ENCODE assay signal across 1 cellular context in the genomic region with DNA sequence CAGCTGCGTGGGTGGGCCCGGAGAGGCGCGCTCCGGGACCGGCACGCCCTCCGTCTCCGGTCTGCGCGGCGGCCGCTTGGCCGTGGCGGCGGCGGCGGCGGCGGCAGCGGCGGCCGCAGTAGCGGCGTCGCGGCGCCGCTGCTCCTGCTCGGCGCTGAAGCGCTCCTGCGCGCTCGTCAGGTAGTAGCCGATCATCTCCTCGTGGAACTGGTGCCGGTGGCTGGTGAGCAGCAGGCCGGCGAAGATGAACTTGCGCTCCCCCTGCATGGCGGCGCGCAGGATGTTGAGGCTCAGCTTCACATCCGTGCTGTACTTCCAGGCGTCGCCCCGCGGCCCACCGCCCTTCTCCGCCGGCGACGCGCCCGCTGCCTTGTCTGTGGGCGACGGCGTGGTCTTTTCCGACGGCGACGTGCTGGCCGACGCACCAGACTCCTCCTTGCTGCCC.
TF ChIP-seq lines count a peak whose summit lies in the region.

No MANE protein-coding gene starts in this region.

TF ChIP-seq in neural cell, 6 proteins besides CTCF, POLR2A, EP300 and RAD21:
- TF ChIP-seq, protein P1, sequence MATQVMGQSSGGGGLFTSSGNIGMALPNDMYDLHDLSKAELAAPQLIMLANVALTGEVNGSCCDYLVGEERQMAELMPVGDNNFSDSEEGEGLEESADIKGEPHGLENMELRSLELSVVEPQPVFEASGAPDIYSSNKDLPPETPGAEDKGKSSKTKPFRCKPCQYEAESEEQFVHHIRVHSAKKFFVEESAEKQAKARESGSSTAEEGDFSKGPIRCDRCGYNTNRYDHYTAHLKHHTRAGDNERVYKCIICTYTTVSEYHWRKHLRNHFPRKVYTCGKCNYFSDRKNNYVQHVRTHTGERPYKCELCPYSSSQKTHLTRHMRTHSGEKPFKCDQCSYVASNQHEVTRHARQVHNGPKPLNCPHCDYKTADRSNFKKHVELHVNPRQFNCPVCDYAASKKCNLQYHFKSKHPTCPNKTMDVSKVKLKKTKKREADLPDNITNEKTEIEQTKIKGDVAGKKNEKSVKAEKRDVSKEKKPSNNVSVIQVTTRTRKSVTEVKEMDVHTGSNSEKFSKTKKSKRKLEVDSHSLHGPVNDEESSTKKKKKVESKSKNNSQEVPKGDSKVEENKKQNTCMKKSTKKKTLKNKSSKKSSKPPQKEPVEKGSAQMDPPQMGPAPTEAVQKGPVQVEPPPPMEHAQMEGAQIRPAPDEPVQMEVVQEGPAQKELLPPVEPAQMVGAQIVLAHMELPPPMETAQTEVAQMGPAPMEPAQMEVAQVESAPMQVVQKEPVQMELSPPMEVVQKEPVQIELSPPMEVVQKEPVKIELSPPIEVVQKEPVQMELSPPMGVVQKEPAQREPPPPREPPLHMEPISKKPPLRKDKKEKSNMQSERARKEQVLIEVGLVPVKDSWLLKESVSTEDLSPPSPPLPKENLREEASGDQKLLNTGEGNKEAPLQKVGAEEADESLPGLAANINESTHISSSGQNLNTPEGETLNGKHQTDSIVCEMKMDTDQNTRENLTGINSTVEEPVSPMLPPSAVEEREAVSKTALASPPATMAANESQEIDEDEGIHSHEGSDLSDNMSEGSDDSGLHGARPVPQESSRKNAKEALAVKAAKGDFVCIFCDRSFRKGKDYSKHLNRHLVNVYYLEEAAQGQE (IDR thresholded peaks at IDR 0.05; ENCODE audit: borderline replicate concordance) = no peak
